In the genomic region with DNA sequence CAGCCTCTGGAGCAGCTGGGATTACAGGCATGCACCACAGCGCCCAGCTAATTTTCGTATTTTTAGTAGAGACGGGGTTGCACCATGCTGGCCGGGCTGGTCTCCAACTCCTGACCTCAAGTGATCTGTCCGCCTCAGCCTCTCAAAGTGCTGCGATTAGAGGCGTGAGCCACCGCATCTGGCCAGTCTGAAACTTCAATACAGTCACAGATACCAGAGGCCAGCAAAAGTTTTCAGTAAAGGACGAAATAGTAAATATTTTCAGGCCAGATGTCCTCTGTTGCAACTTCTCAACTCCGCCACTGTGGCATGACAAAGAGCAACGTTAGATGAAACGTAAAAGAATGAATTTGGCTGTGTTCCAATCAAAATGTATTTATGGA, we compare ENCODE assay signal across 22 cellular contexts.
A peak's percentile ranks its signal among the peaks of the same experiment; 100 is the strongest.
DNase-seq lines count a peak whose midpoint lies in the region; ATAC-seq and TF ChIP-seq lines count a peak whose summit lies in the region.
"Had no signal": no experiment of that assay in that cellular context is flagged by ENCODE, and none has a peak within 500 bp of the region (broad histone marks: within the 10 kb centered on the region; RNA-seq: fewer than 3 reads in every experiment).

No MANE protein-coding gene starts in this region.

- H3K27me3 ChIP-seq in left lung (peaks cover 0 to 22% of the 10 kb centered on the region in 2 donors), subcutaneous abdominal adipose tissue (ENCODE audit: control insufficient read depth in 5 of 5, insufficient read depth in 4 of 5, low read length in 5 of 5) (no peaks in the 10 kb centered on the region)
- H3K27me3 ChIP-seq in CD4-positive, alpha-beta memory T cell (ENCODE audit: insufficient read depth, low read length): no peaks in the 10 kb centered on the region

- ATAC-seq in left lung (peak; percentile 58), HG02798 (IDR thresholded peaks at IDR 0.05; ENCODE audit: poor library complexity, unreplicated experiment) (no peak), GM21576 (IDR thresholded peaks at IDR 0.05; ENCODE audit: unreplicated experiment) (no peak)
- ATAC-seq: HCT116, T-helper 17 cell had no signal

- H3K27ac ChIP-seq in left lung (no peak overlapping the region), subcutaneous abdominal adipose tissue (ENCODE audit: low read depth, low read length) (peak overlapping the region; percentile 54)
- H3K27ac ChIP-seq in CD4-positive, alpha-beta memory T cell (ENCODE audit: low read depth, low read length): no peak overlapping the region
- H3K27ac ChIP-seq: KMS-11, neutrophil, SJSA1 had no signal

- intact Hi-C loops in left lung (cut with DNase I): no loop called here
- intact Hi-C loops in CD4-positive, alpha-beta memory T cell (cut with micrococcal nuclease): no loop called here

- peaks cover 0 to 16% (median 3%) of the 10 kb centered on the region in 8 donors for H3K9me3 Mint-ChIP-seq in CD4-positive, alpha-beta memory T cell
- H3K9me3 Mint-ChIP-seq: dendritic cell treated with granulocyte-macrophage colony-stimulating factor and Interleukin-4, amounts not matched to agents 40 ng/mL and 50 ng/mL, for 4 days had no signal

- H3K4me3 ChIP-seq in fibroblast of the aortic adventitia (ENCODE audit: low read depth, low read length) (no peak overlapping the region), left lung (no peak overlapping the region), subcutaneous abdominal adipose tissue (ENCODE audit: low read depth in 1 of 5, low read length in 5 of 5) (no peak overlapping the region)
- no peak overlapping the region for H3K4me3 ChIP-seq in CD4-positive, alpha-beta memory T cell (ENCODE audit: low read length in 2 of 2)
- H3K4me3 ChIP-seq: SJSA1 had no signal

- POLR2A ChIA-PET in CD4-positive, alpha-beta memory T cell (lab: Charles Lee; ENCODE audit: partially characterized antibody): no interaction called here

- H3K4me1 ChIP-seq in left lung (no peaks in the 10 kb centered on the region), subcutaneous abdominal adipose tissue (ENCODE audit: control insufficient read depth in 5 of 5, insufficient read depth in 5 of 5, low read length in 5 of 5) (peaks cover 0 to 21% (median 15%) of the 10 kb centered on the region in 5 donors)
- no peaks in the 10 kb centered on the region for H3K4me1 ChIP-seq in CD4-positive, alpha-beta memory T cell (ENCODE audit: insufficient read depth, low read length)
- H3K4me1 ChIP-seq: Caco-2, SJSA1 had no signal

- no peak overlapping the region for H3K4me3 Mint-ChIP-seq in CD4-positive, alpha-beta memory T cell
- H3K4me3 Mint-ChIP-seq: activated T-cell treated with anti-CD3 and anti-CD28 coated beads, Interleukin-2, amount 50 U/mL, for 24 hours; dendritic cell treated with granulocyte-macrophage colony-stimulating factor and Interleukin-4, amounts not matched to agents 40 ng/mL and 50 ng/mL, for 4 days; immature natural killer cell; T-helper 17 cell had no signal

- DNase-seq in RPMI7951 (ENCODE audit: low read depth) (peak; percentile 71), fibroblast of the aortic adventitia (ENCODE audit: low read depth) (peak; percentile 84), left lung (no peak), NCI-H1105 (lab: John Stamatoyannopoulos, UW) (no peak)
- no peak for DNase-seq in CD4-positive, alpha-beta memory T cell
- DNase-seq: activated CD4-positive, alpha-beta T cell treated with anti-CD3 and anti-CD28 coated beads, Interleukin-2, amount 50 U/mL, for 48 hours; activated naive CD4-positive, alpha-beta T cell treated with anti-CD3 and anti-CD28 coated beads, Interleukin-2, amount 50 U/mL, for 16 hours; activated T-cell treated with anti-CD3 and anti-CD28 coated beads, Interleukin-2, amount 50 U/mL, for 24 hours; Caco-2; immature natural killer cell; NCI-H1048; NCI-H526 treated with DMSO at 0.1 percent for 48 hours; OCI-M1; T-helper 17 cell had no signal

- TF ChIP-seq CTCF in fibroblast of the aortic adventitia (IDR thresholded peaks at IDR 0.05; ENCODE audit: insufficient read depth, low read length) (no peak), left lung (IDR thresholded peaks at IDR 0.05) (no peak)

- CTCF ChIA-PET in CD4-positive, alpha-beta memory T cell (lab: Charles Lee; ENCODE audit: partially characterized antibody): no interaction called here

- H3K9ac ChIP-seq in subcutaneous abdominal adipose tissue (ENCODE audit: low read length in 5 of 5): no peak overlapping the region
- H3K9ac ChIP-seq: KMS-11 had no signal

- peaks cover 0 to 3% of the 10 kb centered on the region in 2 donors for H3K9me3 ChIP-seq in left lung
- H3K9me3 ChIP-seq in subcutaneous abdominal adipose tissue (ENCODE audit: control insufficient read depth in 5 of 5, low read length in 5 of 5): peaks cover 0 to 13% (median 5%) of the 10 kb centered on the region in 5 donors
- H3K9me3 ChIP-seq in CD4-positive, alpha-beta memory T cell (ENCODE audit: control insufficient read depth in 1 of 2, low read length in 2 of 2): no peaks in the 10 kb centered on the region
- H3K9me3 ChIP-seq: Caco-2, neutrophil, SJSA1 had no signal

- no peaks in the 10 kb centered on the region for H3K4me1 Mint-ChIP-seq in CD4-positive, alpha-beta memory T cell
- H3K4me1 Mint-ChIP-seq: immature natural killer cell, T-helper 17 cell had no signal

- peaks cover 2 to 3% of the 10 kb centered on the region in 2 donors for H3K27me3 Mint-ChIP-seq in CD4-positive, alpha-beta memory T cell

- no peaks in the 10 kb centered on the region for H3K36me3 Mint-ChIP-seq in CD4-positive, alpha-beta memory T cell
- H3K36me3 Mint-ChIP-seq: immature natural killer cell had no signal

- no peaks in the 10 kb centered on the region for H3K36me3 ChIP-seq in left lung
- H3K36me3 ChIP-seq in subcutaneous abdominal adipose tissue (ENCODE audit: control insufficient read depth in 5 of 5, insufficient read depth in 5 of 5, low read length in 5 of 5): no peaks in the 10 kb centered on the region
- H3K36me3 ChIP-seq in CD4-positive, alpha-beta memory T cell (ENCODE audit: insufficient read depth, low read length): no peaks in the 10 kb centered on the region
- H3K36me3 ChIP-seq: neutrophil, SJSA1 had no signal

- H3K27ac Mint-ChIP-seq in CD4-positive, alpha-beta memory T cell: no peak overlapping the region
- H3K27ac Mint-ChIP-seq: activated T-cell treated with anti-CD3 and anti-CD28 coated beads, Interleukin-2, amount 50 U/mL, for 24 hours; dendritic cell treated with granulocyte-macrophage colony-stimulating factor and Interleukin-4, amounts not matched to agents 40 ng/mL and 50 ng/mL, for 4 days; immature natural killer cell; T-helper 17 cell had no signal

Comparison
In these comparisons a context has a peak if more than half of its experiments do, and no peak if none do; other contexts are left out.
1. DNase-seq: peak in RPMI7951 (single experiment) and fibroblast of the aortic adventitia (single experiment); none in left lung (0 of 2), NCI-H1105 (single experiment) and CD4-positive, alpha-beta memory T cell (0 of 5).